Comparison of ENCODE assay signal across 10 cellular contexts in the genomic region with DNA sequence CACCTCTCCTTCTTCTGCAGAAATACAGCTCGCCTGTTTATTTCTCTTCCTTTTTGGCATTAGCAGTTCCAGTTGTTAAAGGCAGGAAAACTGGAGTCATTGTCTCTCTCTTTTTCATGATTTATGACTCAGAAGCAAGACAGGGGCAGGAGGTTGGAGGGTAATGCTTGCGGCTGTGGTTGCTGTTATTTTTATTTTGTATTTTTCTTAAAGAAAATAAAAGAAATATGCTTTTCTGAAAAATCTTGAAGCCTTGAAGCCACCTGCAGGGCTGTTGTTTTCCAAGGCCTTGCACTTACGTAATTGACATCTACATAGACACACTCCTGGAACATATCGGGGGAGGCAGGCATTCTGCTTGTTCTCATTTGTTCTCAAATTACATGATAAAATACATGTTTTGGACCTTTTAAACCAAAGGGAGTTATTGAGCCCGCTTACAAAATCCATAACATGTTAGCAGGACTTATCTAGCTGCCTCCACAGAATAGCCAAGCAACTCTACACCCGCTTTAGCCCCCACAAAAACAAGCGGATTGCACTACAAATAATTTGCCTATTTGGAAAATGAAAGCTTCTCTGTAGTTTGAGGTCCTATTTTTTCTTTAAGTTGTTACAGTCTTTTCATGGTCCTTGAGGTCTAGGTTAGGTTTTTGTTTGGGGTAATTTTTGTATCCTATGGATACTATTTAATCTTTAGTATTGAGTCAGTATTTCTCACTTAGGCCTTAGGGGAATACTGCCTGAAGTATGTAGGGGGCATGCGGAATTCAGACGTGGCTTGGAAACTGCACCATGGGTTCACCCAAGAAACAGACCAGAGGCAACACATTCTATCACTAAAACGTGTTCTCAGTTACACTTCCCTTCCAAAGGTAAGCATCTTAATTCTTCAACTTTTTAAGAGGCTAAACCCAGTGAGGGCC.
DNase-seq lines count a peak whose midpoint lies in the region; ATAC-seq, FAIRE-seq and TF ChIP-seq lines count a peak whose summit lies in the region.
"Had no signal": no experiment of that assay in that cellular context is flagged by ENCODE, and none has a peak within 500 bp of the region (broad histone marks: within the 10 kb centered on the region; RNA-seq: fewer than 3 reads in every experiment).

No MANE protein-coding gene starts in this region.

- RAD21 ChIA-PET in GM12878 (lab: Charles Lee; ENCODE audit: unreplicated experiment), result no interaction called here

- in situ Hi-C loops in GM12878 (cut with MboI), result no loop called here

- H3K9me3 Mint-ChIP-seq in osteocyte (ENCODE audit: unreplicated experiment), result no peaks in the 10 kb centered on the region
- no peaks in the 10 kb centered on the region for H3K9me3 Mint-ChIP-seq in activated CD4-positive, alpha-beta T cell treated with anti-CD3 and anti-CD28 coated beads, Interleukin-2, amount 10 ng/mL, durations not matched to agents 7 days and 5 days

- no peak overlapping the region for H2AFZ ChIP-seq in GM12878 (ENCODE audit: control insufficient read depth, low read depth, low read length)

- POLR2A ChIA-PET in BJ (lab: Charles Lee), result no interaction called here
- POLR2A ChIA-PET in GM12878 (lab: Charles Lee), result no interaction called here
- POLR2A ChIA-PET in activated CD4-positive, alpha-beta T cell treated with anti-CD3 and anti-CD28 coated beads, Interleukin-2, amount 10 ng/mL, durations not matched to agents 7 days and 5 days (lab: Charles Lee), result no interaction called here

- H3K36me3 ChIP-seq in BJ (ENCODE audit: control insufficient read depth, insufficient read depth, low read length), result no peaks in the 10 kb centered on the region
- H3K36me3 ChIP-seq in GM12878 (ENCODE audit: control insufficient read depth in 2 of 2, insufficient read depth in 2 of 2, low read length in 1 of 2), result no peaks in the 10 kb centered on the region

- no peaks in the 10 kb centered on the region for H3K4me1 ChIP-seq in GM12878 (ENCODE audit: control insufficient read depth, insufficient read depth, low read length)
- no peaks in the 10 kb centered on the region for H3K4me1 ChIP-seq in right cardiac atrium (ENCODE audit: control insufficient read depth, insufficient read depth, low read length)

- no peak for TF ChIP-seq RAD21 in GM12878 (IDR thresholded peaks at IDR 0.05; ENCODE audit: insufficient read depth, low read depth, low read length)

- peak overlapping the region; percentile 67 for H3K4me3 Mint-ChIP-seq in osteocyte (ENCODE audit: unreplicated experiment)
- H3K4me3 Mint-ChIP-seq in activated CD4-positive, alpha-beta T cell treated with anti-CD3 and anti-CD28 coated beads, Interleukin-2, amount 10 ng/mL, durations not matched to agents 7 days and 5 days, result no peak overlapping the region

- WGBS in GM12878 (ENCODE audit: insufficient coverage, insufficient replicate concordance, low lambda C conversion rate, missing lambda C conversion rate), result 45% methylated on average over 10 of the region's 10 CpGs
- whole genome bisulfite sequencing in right cardiac atrium, result 31% methylated on average over 10 of the region's 10 CpGs

- H4K20me1 ChIP-seq in GM12878 (ENCODE audit: control insufficient read depth, insufficient read depth), result no peaks in the 10 kb centered on the region

- peaks cover 31% of the 10 kb centered on the region for H3K4me1 Mint-ChIP-seq in osteocyte (ENCODE audit: unreplicated experiment)
- H3K4me1 Mint-ChIP-seq in activated CD4-positive, alpha-beta T cell treated with anti-CD3 and anti-CD28 coated beads, Interleukin-2, amount 10 ng/mL, durations not matched to agents 7 days and 5 days, result no peaks in the 10 kb centered on the region

- no peak for TF ChIP-seq POLR2A in GM12878 (IDR thresholded peaks at IDR 0.05; ENCODE audit: low read depth, low read length)

- CTCF ChIA-PET in BJ (lab: Yijun Ruan, JAX), result no interaction called here
- CTCF ChIA-PET in GM12878 (lab: Yijun Ruan, JAX), result interaction anchor here (0.7 kb wide), 1 partner anchor 12 kb away, joined by 3 read pairs; no protein-coding TSS in a partner anchor
- CTCF ChIA-PET in activated CD4-positive, alpha-beta T cell treated with anti-CD3 and anti-CD28 coated beads, Interleukin-2, amount 10 ng/mL, durations not matched to agents 7 days and 5 days (lab: Charles Lee), result no interaction called here

- no peaks in the 10 kb centered on the region for H3K36me3 Mint-ChIP-seq in osteocyte (ENCODE audit: unreplicated experiment)
- no peaks in the 10 kb centered on the region for H3K36me3 Mint-ChIP-seq in activated CD4-positive, alpha-beta T cell treated with anti-CD3 and anti-CD28 coated beads, Interleukin-2, amount 10 ng/mL, durations not matched to agents 7 days and 5 days (ENCODE audit: low read depth)

- SMC1A ChIA-PET in GM12878 (lab: Charles Lee; ENCODE audit: uncharacterized antibody, unreplicated experiment), result no interaction called here

- intact Hi-C loops in GM12878 (cut with micrococcal nuclease; ENCODE audit: unreplicated experiment), result no loop called here
- intact Hi-C loops in right cardiac atrium (cut with DNase I), result loop anchor here in 1 of 4 donors (10.0 kb wide), 1 partner anchor 129 kb away; no protein-coding TSS in a partner anchor

- H3K4me3 ChIP-seq in BJ (ENCODE audit: low read depth, low read length), result peak overlapping the region; percentile 32
- H3K4me3 ChIP-seq in GM12878, result no peak overlapping the region
- H3K4me3 ChIP-seq in right cardiac atrium (ENCODE audit: low read length), result peak overlapping the region; percentile 41

- peak overlapping the region; percentile 84 for H3K27ac Mint-ChIP-seq in osteocyte (ENCODE audit: unreplicated experiment)
- no peak overlapping the region for H3K27ac Mint-ChIP-seq in activated CD4-positive, alpha-beta T cell treated with anti-CD3 and anti-CD28 coated beads, Interleukin-2, amount 10 ng/mL, durations not matched to agents 7 days and 5 days

- TF ChIP-seq EP300 in GM12878 (IDR thresholded peaks at IDR 0.05; ENCODE audit: borderline replicate concordance in 1 of 2, control insufficient read depth in 1 of 2, low read depth in 2 of 2, low read length in 2 of 2), result no peak

- TF ChIP-seq CTCF in BJ (IDR thresholded peaks at IDR 0.05; ENCODE audit: insufficient read depth, low read depth, low read length) (no peak), GM12878 (IDR thresholded peaks at IDR 0.05 in 2 of 3, conservative IDR thresholded peaks at IDR 0.05 in 1 of 3; ENCODE audit: control insufficient read depth in 2 of 3, extremely low read depth in 1 of 3, insufficient read depth in 1 of 3, low read depth in 3 of 3, low read length in 3 of 3) (no peak), osteocyte (IDR thresholded peaks at IDR 0.05) (no peak)

- H3K27ac ChIP-seq in GM12878 (ENCODE audit: control insufficient read depth, insufficient read depth) (no peak overlapping the region), right cardiac atrium (ENCODE audit: low read length) (peak overlapping the region; percentile 74)
- H3K27ac ChIP-seq: C4-2B, epithelial cell of prostate had no signal

- ATAC-seq in GM12878 (no peak), right cardiac atrium (peak; percentile 73 to 84), GM19395 (IDR thresholded peaks at IDR 0.05; ENCODE audit: unreplicated experiment) (no peak)

- H3K9me3 ChIP-seq in GM12878 (replicated peaks; ENCODE audit: control insufficient read depth, insufficient read depth, low read length) (no peaks in the 10 kb centered on the region), right cardiac atrium (ENCODE audit: control insufficient read depth, low read length) (no peaks in the 10 kb centered on the region)

- H3K79me2 ChIP-seq in GM12878 (ENCODE audit: control insufficient read depth, insufficient read depth, low read length), result no peaks in the 10 kb centered on the region

- H3K27me3 ChIP-seq in BJ (ENCODE audit: control insufficient read depth, insufficient read depth, low read length) (peaks cover 4% of the 10 kb centered on the region), GM12878 (replicated peaks in 1 of 2; ENCODE audit: control insufficient read depth in 2 of 2, insufficient read depth in 2 of 2, low read length in 1 of 2) (no peaks in the 10 kb centered on the region), right cardiac atrium (ENCODE audit: control insufficient read depth, insufficient read depth) (no peaks in the 10 kb centered on the region)

- no peak for FAIRE-seq in GM12878 (lab: Jason Lieb, UNC)

- H3K9ac ChIP-seq in GM12878 (ENCODE audit: control insufficient read depth, insufficient read depth, low read length), result no peak overlapping the region

- no TSS peak for BruUV-seq in GM12878 (replicated peaks; lab: Mats Ljungman, UMichigan)

- H3K4me2 ChIP-seq in GM12878 (ENCODE audit: control insufficient read depth, insufficient read depth), result no peak overlapping the region

- no peaks in the 10 kb centered on the region for H3K27me3 Mint-ChIP-seq in osteocyte (ENCODE audit: unreplicated experiment)
- H3K27me3 Mint-ChIP-seq in activated CD4-positive, alpha-beta T cell treated with anti-CD3 and anti-CD28 coated beads, Interleukin-2, amount 10 ng/mL, durations not matched to agents 7 days and 5 days, result peaks cover 41% of the 10 kb centered on the region

- DNase-seq in BJ (ENCODE audit: low read depth), result no peak
- no peak for DNase-seq in GM12878 (ENCODE audit: low read depth, low spot score)
- peak in 1 of 3 donors; percentile 51 for DNase-seq in right cardiac atrium
- no peak for DNase-seq in osteocyte (ENCODE audit: extremely low spot score, unreplicated experiment)
- no peak for DNase-seq in activated CD4-positive, CD25-positive, alpha-beta regulatory T cell treated with anti-CD3 and anti-CD28 coated beads, Interleukin-2, amount 50 U/mL, for 72 hours
- no peak for DNase-seq in NCI-H1417 treated with DMSO at 0.1 percent for 48 hours (lab: John Stamatoyannopoulos, UW)
- DNase-seq in activated CD4-positive, alpha-beta T cell treated with anti-CD3 and anti-CD28 coated beads, Interleukin-2, amount 10 ng/mL, durations not matched to agents 7 days and 5 days, result no peak

TF ChIP-seq in GM12878, 131 proteins besides CTCF, POLR2A, EP300 and RAD21 (continues in another document):
- TF ChIP-seq PML (IDR thresholded peaks at IDR 0.05; ENCODE audit: low read length) (no peak), GABPA (IDR thresholded peaks at IDR 0.05; ENCODE audit: low read depth) (no peak), IRF5 (IDR thresholded peaks at IDR 0.05; ENCODE audit: borderline replicate concordance) (no peak), CHD4 (IDR thresholded peaks at IDR 0.05) (no peak), CREM (IDR thresholded peaks at IDR 0.05; ENCODE audit: low read depth) (no peak), MEF2B (IDR thresholded peaks at IDR 0.05; ENCODE audit: partially characterized antibody, poor library complexity, severe bottlenecking) (peak; percentile 11)

Comparison
In these comparisons a context has a peak if more than half of its experiments do, and no peak if none do; other contexts are left out.
1. ATAC-seq: peak in right cardiac atrium (2 of 2); none in GM12878 (single experiment) and GM19395 (single experiment).